ENCODE assay signal across 1 cellular context in genomic region chr10:99659031-99659867, GRCh38.
A peak's percentile ranks its signal among the peaks of the same experiment; 100 is the strongest.
TF ChIP-seq lines count a peak whose summit lies in the region.

Gene ENTPD7, plus strand, starts transcription at chr10:99659509. Its CDS starts 448 bp downstream, at chr10:99659957.

TF ChIP-seq in GM12878, 131 proteins besides CTCF, POLR2A, EP300 and RAD21 (continued from another document and continues in another):
- TF ChIP-seq ZNF687 (IDR thresholded peaks at IDR 0.05) (no peak), ZNF384 (IDR thresholded peaks at IDR 0.05; ENCODE audit: borderline replicate concordance, low read depth, low read length) (no peak), KAT2A (conservative IDR thresholded peaks at IDR 0.05; ENCODE audit: control insufficient read depth, low read depth, low read length) (no peak), YBX1 (IDR thresholded peaks at IDR 0.05) (no peak), IRF3 (IDR thresholded peaks at IDR 0.05) (peak; percentile 82; the same call in 1 of the 2 replicates), TCF7 (IDR thresholded peaks at IDR 0.05; ENCODE audit: borderline replicate concordance) (no peak), MYC (IDR thresholded peaks at IDR 0.05; ENCODE audit: insufficient read depth, insufficient read length, insufficient replicate concordance, low read length, severe bottlenecking) (no peak), MAX (IDR thresholded peaks at IDR 0.05; ENCODE audit: low read depth, low read length) (no peak), PAX8 (IDR thresholded peaks at IDR 0.05) (no peak), ZSCAN29 (IDR thresholded peaks at IDR 0.05) (no peak), KDM1A (IDR thresholded peaks at IDR 0.05; ENCODE audit: borderline replicate concordance) (no peak), CEBPB (IDR thresholded peaks at IDR 0.05; ENCODE audit: borderline replicate concordance in 1 of 2, low read depth in 2 of 2, low read length in 2 of 2) (no peak), IKZF1 (conservative IDR thresholded peaks at IDR 0.05) (peak; percentile 45; the same call in 1 of the 2 replicates), NFYA (IDR thresholded peaks at IDR 0.05; ENCODE audit: borderline replicate concordance, low read depth, low read length) (peak; percentile 7; the same call in 1 of the 2 replicates), USF2 (IDR thresholded peaks at IDR 0.05; ENCODE audit: borderline replicate concordance, low read depth, low read length) (no peak), POLR2AphosphoS2 (IDR thresholded peaks at IDR 0.05; ENCODE audit: low read depth, low read length) (no peak), HSF1 (IDR thresholded peaks at IDR 0.05; ENCODE audit: low read depth, low read length) (no peak), PML (IDR thresholded peaks at IDR 0.05; ENCODE audit: low read length) (no peak), SUZ12 (IDR thresholded peaks at IDR 0.05; ENCODE audit: unreplicated experiment) (no peak), SUPT20H (IDR thresholded peaks at IDR 0.05; ENCODE audit: borderline replicate concordance, control insufficient read depth, low read depth, low read length) (no peak), RBBP5 (conservative IDR thresholded peaks at IDR 0.05) (no peak), RFX5 (IDR thresholded peaks at IDR 0.05; ENCODE audit: low read depth, low read length) (peak; percentile 58), USF1 (IDR thresholded peaks at IDR 0.05; ENCODE audit: borderline replicate concordance, extremely low read length, insufficient read depth, low read depth, low read length) (no peak), BMI1 (IDR thresholded peaks at IDR 0.05; ENCODE audit: borderline replicate concordance) (peak; percentile 67; the same call in 1 of the 2 replicates), E4F1 (IDR thresholded peaks at IDR 0.05; ENCODE audit: borderline replicate concordance, partially characterized antibody) (no peak), CUX1 (IDR thresholded peaks at IDR 0.05; ENCODE audit: insufficient replicate concordance, low read depth, low read length) (no peak), JUNB (IDR thresholded peaks at IDR 0.05) (no peak), JUND (IDR thresholded peaks at IDR 0.05; ENCODE audit: low read depth, low read length) (no peak), POLR2AphosphoS5 (IDR thresholded peaks at IDR 0.05; ENCODE audit: low read length) (peak; percentile 42; the same call in 1 of the 2 replicates), MTA2 (IDR thresholded peaks at IDR 0.05; ENCODE audit: low read depth) (no peak), TBL1XR1 (IDR thresholded peaks at IDR 0.05; ENCODE audit: low read depth, low read length) (no peak), PBX3 (IDR thresholded peaks at IDR 0.05; ENCODE audit: insufficient replicate concordance, low read depth, low read length) (peak; percentile 92), SMAD5 (IDR thresholded peaks at IDR 0.05; ENCODE audit: low read depth) (no peak), SMC3 (IDR thresholded peaks at IDR 0.05; ENCODE audit: borderline replicate concordance, low read length) (0 out of 2 replicates have a peak, but pooled peaks have one; percentile 11), BRCA1 (IDR thresholded peaks at IDR 0.05; ENCODE audit: low read depth, low read length) (no peak), POU2F2 (IDR thresholded peaks at IDR 0.05; ENCODE audit: borderline replicate concordance, low read depth, low read length) (no peak), PRDM15 (CRISPR knock-in tag; IDR thresholded peaks at IDR 0.05) (no peak)
